24 cellular contexts compared by ENCODE assay signal in genomic region chr5:89036166-89036565, GRCh38.
DNase-seq lines count a peak whose midpoint lies in the region; ATAC-seq and TF ChIP-seq lines count a peak whose summit lies in the region.
"Had no signal": no experiment of that assay in that cellular context is flagged by ENCODE, and none has a peak within 500 bp of the region (broad histone marks: within the 10 kb centered on the region; RNA-seq: fewer than 3 reads in every experiment).

No MANE protein-coding gene starts in this region.

- no CpG with 5 or more reads among the region's 6 CpGs for WGBS in trophoblast cell (ENCODE audit: extremely low coverage, insufficient coverage, insufficient read length)
- WGBS in upper lobe of left lung, 2 donors = 57 to 79% methylated on average over 6 of the region's 6 CpGs

- H2BK12ac ChIP-seq in trophoblast cell (ENCODE audit: low read length) = peak overlapping the region; percentile 61

- no peak for TF ChIP-seq EP300 in upper lobe of left lung (IDR thresholded peaks at IDR 0.05)

- H3K4me2 ChIP-seq in GM23338 (no peak overlapping the region), trophoblast cell (ENCODE audit: low read length) (no peak overlapping the region)
- H3K4me2 ChIP-seq: A549; BLaER1 treated with 17β-estradiol and CSF1 and Interleukin-3, amounts not matched to agents 10 nM and 100 nM had no signal

- no peak overlapping the region for H4K91ac ChIP-seq in trophoblast cell (ENCODE audit: low read depth, low read length)

- H3K27ac Mint-ChIP-seq in GM23338 = 0 out of 2 replicates have a peak overlapping the region, but pooled peaks have one; percentile 39
- H3K27ac Mint-ChIP-seq: CD4-positive, alpha-beta memory T cell had no signal

- H3K4me1 Mint-ChIP-seq in GM23338 = peaks cover 10% of the 10 kb centered on the region; the same call in 2 of the 3 replicates
- H3K4me1 Mint-ChIP-seq: CD4-positive, alpha-beta memory T cell had no signal

- H3K9ac ChIP-seq in trophoblast cell (ENCODE audit: low read length) = no peak overlapping the region
- H3K9ac ChIP-seq: BLaER1 treated with 17β-estradiol and CSF1 and Interleukin-3, amounts not matched to agents 10 nM and 100 nM had no signal

- TF ChIP-seq CTCF in GM23338 (conservative IDR thresholded peaks at IDR 0.05; ENCODE audit: low read depth in 2 of 2) = no peak
- no peak for TF ChIP-seq CTCF in upper lobe of left lung (IDR thresholded peaks at IDR 0.05)

- H3K4me1 ChIP-seq in GM23338 (ENCODE audit: insufficient read depth) = peaks cover 7% of the 10 kb centered on the region; the same call in 1 of the 2 replicates
- H3K4me1 ChIP-seq in trophoblast cell (ENCODE audit: control insufficient read depth in 1 of 2, insufficient read depth in 2 of 2, low read length in 2 of 2) = peaks cover 3 to 4% of the 10 kb centered on the region in 2 experiments
- H3K4me1 ChIP-seq in upper lobe of left lung = no peaks in the 10 kb centered on the region
- H3K4me1 ChIP-seq: A549 had no signal

- no peak overlapping the region for H4K12ac ChIP-seq in trophoblast cell (ENCODE audit: low read depth, low read length)

- H3K27me3 ChIP-seq in GM23338 (ENCODE audit: insufficient read depth) (no peaks in the 10 kb centered on the region), trophoblast cell (ENCODE audit: insufficient read depth, low read length) (no peaks in the 10 kb centered on the region), upper lobe of left lung (no peaks in the 10 kb centered on the region)
- H3K27me3 ChIP-seq: BLaER1 treated with 17β-estradiol and CSF1 and Interleukin-3, amounts not matched to agents 10 nM and 100 nM had no signal

- peaks cover 2% of the 10 kb centered on the region for H3K79me1 ChIP-seq in trophoblast cell (ENCODE audit: low read length)

- no peaks in the 10 kb centered on the region for H3K79me2 ChIP-seq in GM23338 (replicated peaks; ENCODE audit: insufficient read depth)
- H3K79me2 ChIP-seq in trophoblast cell (ENCODE audit: control insufficient read depth, insufficient read depth, low read length, poor library complexity) = no peaks in the 10 kb centered on the region

- H2AK5ac ChIP-seq in trophoblast cell (ENCODE audit: low read length) = no peak overlapping the region

- in situ Hi-C loops in SK-MEL-5 (cut with HindIII; ENCODE audit: low pct_unique_long_range_greater_than_20kb, low sequenced_read_pairs) = no loop called here

- H3K27ac ChIP-seq in GM23338 (ENCODE audit: low read depth) (no peak overlapping the region), epithelial cell of prostate (peak overlapping the region; percentile 63), trophoblast cell (ENCODE audit: low read depth, low read length) (no peak overlapping the region), upper lobe of left lung (no peak overlapping the region)
- H3K27ac ChIP-seq: A549; BLaER1 treated with 17β-estradiol and CSF1 and Interleukin-3, amounts not matched to agents 10 nM and 100 nM had no signal

- H3K4ac ChIP-seq in trophoblast cell (ENCODE audit: low read depth, low read length) = no peak overlapping the region

- H3K18ac ChIP-seq in trophoblast cell (ENCODE audit: low read length) = no peak overlapping the region

- peaks cover 2% of the 10 kb centered on the region for H3K27me3 Mint-ChIP-seq in GM23338 (ENCODE audit: insufficient read depth, low read depth, poor library complexity)
- H3K27me3 Mint-ChIP-seq: CD4-positive, alpha-beta memory T cell had no signal

- H3K9me3 ChIP-seq in trophoblast cell (ENCODE audit: insufficient read depth, low read depth, low read length) (no peaks in the 10 kb centered on the region), upper lobe of left lung (no peaks in the 10 kb centered on the region)
- H3K9me3 ChIP-seq: A549; BLaER1 treated with 17β-estradiol and CSF1 and Interleukin-3, amounts not matched to agents 10 nM and 100 nM had no signal

- H3F3A ChIP-seq in GM23338 (replicated peaks; ENCODE audit: low read depth) = no peaks in the 10 kb centered on the region

- H3K4me3 ChIP-seq in GM23338 (no peak overlapping the region), trophoblast cell (ENCODE audit: low read depth, low read length) (no peak overlapping the region), upper lobe of left lung (no peak overlapping the region)
- H3K4me3 ChIP-seq: A549; BLaER1 treated with 17β-estradiol and CSF1 and Interleukin-3, amounts not matched to agents 10 nM and 100 nM had no signal

- ATAC-seq in GM23338 = no peak
- ATAC-seq in upper lobe of left lung (ENCODE audit: low FRiP score in 2 of 2) = no peak
- ATAC-seq: A549 had no signal

- no peak overlapping the region for H3K23ac ChIP-seq in trophoblast cell (ENCODE audit: low read length)

- no peak for TF ChIP-seq POLR2A in upper lobe of left lung (IDR thresholded peaks at IDR 0.05)

- no peak overlapping the region for H3K4me3 Mint-ChIP-seq in GM23338
- H3K4me3 Mint-ChIP-seq: CD4-positive, alpha-beta memory T cell had no signal

- H3K9me2 ChIP-seq in GM23338 (ENCODE audit: insufficient read depth) = peaks cover 9% of the 10 kb centered on the region

- no peaks in the 10 kb centered on the region for H3K36me3 Mint-ChIP-seq in GM23338 (ENCODE audit: low read depth)
- H3K36me3 Mint-ChIP-seq: CD4-positive, alpha-beta memory T cell had no signal

- no peaks in the 10 kb centered on the region for H3K36me3 ChIP-seq in GM23338 (ENCODE audit: insufficient read depth)
- H3K36me3 ChIP-seq in trophoblast cell (ENCODE audit: control insufficient read depth in 1 of 2, insufficient read depth in 2 of 2, low read length in 2 of 2) = no peaks in the 10 kb centered on the region
- H3K36me3 ChIP-seq in upper lobe of left lung = no peaks in the 10 kb centered on the region
- H3K36me3 ChIP-seq: BLaER1 treated with 17β-estradiol and CSF1 and Interleukin-3, amounts not matched to agents 10 nM and 100 nM had no signal

- H3K9me3 Mint-ChIP-seq in GM23338 = no peaks in the 10 kb centered on the region

- no peak overlapping the region for H3K14ac ChIP-seq in trophoblast cell (ENCODE audit: low read length)

- H2AFZ ChIP-seq in GM23338 (no peak overlapping the region; the same call in 1 of the 2 replicates), trophoblast cell (ENCODE audit: insufficient read depth, low read length, poor library complexity) (no peak overlapping the region)

- H2BK5ac ChIP-seq in trophoblast cell (ENCODE audit: low read depth, low read length, poor library complexity) = no peak overlapping the region

- H4K8ac ChIP-seq in trophoblast cell (ENCODE audit: low read depth, low read length) = no peak overlapping the region

- no peak for DNase-seq in GM23338 (ENCODE audit: low spot score)
- peak; percentile 32 for DNase-seq in SK-MEL-5 (ENCODE audit: low read depth, low spot score)
- DNase-seq in epithelial cell of prostate (ENCODE audit: low read depth, low spot score) = no peak
- peak; percentile 11 to 79 for DNase-seq in trophoblast cell
- no peak for DNase-seq in NCI-H2081 (lab: John Stamatoyannopoulos, UW)
- no peak for DNase-seq in activated naive CD4-positive, alpha-beta T cell treated with Interleukin-2 at 50 U/mL for 16 hours
- DNase-seq in upper lobe of left lung = no peak
- DNase-seq: AML-193; CD4-positive, alpha-beta memory T cell; COR-L47; DMS79; EL; GF-D8; Kasumi-1; MV-4-11; NCI-H1105; NCI-H1436 treated with DMSO at 0.1 percent for 48 hours; NCI-H187 treated with DMSO at 0.1 percent for 48 hours; NCI-H446 treated with DMSO at 0.1 percent for 48 hours; NCI-H526; RPMI8226; SHP77 had no signal

- no peaks in the 10 kb centered on the region for H4K20me1 ChIP-seq in GM23338 (replicated peaks; ENCODE audit: insufficient read depth)
- H4K20me1 ChIP-seq: BLaER1 treated with 17β-estradiol and CSF1 and Interleukin-3, amounts not matched to agents 10 nM and 100 nM had no signal

- H2BK120ac ChIP-seq in trophoblast cell (ENCODE audit: insufficient read depth, low read length, poor library complexity) = no peak overlapping the region

TF ChIP-seq in GM23338, 12 proteins besides CTCF, POLR2A, EP300 and RAD21 (continues in another document):
- no peak for TF ChIP-seq EZH2phosphoT487 (IDR thresholded peaks at IDR 0.05; ENCODE audit: unreplicated experiment)
- TF ChIP-seq ETS1 (IDR thresholded peaks at IDR 0.05) = no peak
- no peak for TF ChIP-seq EZH2 (IDR thresholded peaks at IDR 0.05; ENCODE audit: low read depth, unreplicated experiment)
- TF ChIP-seq CREB1 (CRISPR knock-in tag; IDR thresholded peaks at IDR 0.05; ENCODE audit: low read depth) = no peak
- TF ChIP-seq STAT1 (IDR thresholded peaks at IDR 0.05; ENCODE audit: unreplicated experiment) = no peak
- TF ChIP-seq POLR2AphosphoS5 (IDR thresholded peaks at IDR 0.05; ENCODE audit: low read depth) = no peak
- no peak for TF ChIP-seq REST (IDR thresholded peaks at IDR 0.05; ENCODE audit: unreplicated experiment)

Comparison
In these comparisons a context has a peak if more than half of its experiments do, and no peak if none do; other contexts are left out.
1. DNase-seq: peak in SK-MEL-5 (single experiment) and trophoblast cell (2 of 2); none in GM23338 (single experiment), epithelial cell of prostate (single experiment), NCI-H2081 (0 of 2), activated naive CD4-positive, alpha-beta T cell treated with Interleukin-2 at 50 U/mL for 16 hours (single experiment) and upper lobe of left lung (0 of 2).